In genomic region chr18:76459687-76460350, GRCh38 we compare ENCODE assay signal across 10 cellular contexts. TPM values are rescaled to one million over a fixed set of nuclear protein-coding genes. Genes with fewer than 3 reads are reported as not detected.
DNase-seq lines count a peak whose midpoint lies in the region; ATAC-seq and TF ChIP-seq lines count a peak whose summit lies in the region.
"Had no signal": no experiment of that assay in that cellular context is flagged by ENCODE, and none has a peak within 500 bp of the region (broad histone marks: within the 10 kb centered on the region; RNA-seq: fewer than 3 reads in every experiment).

No MANE protein-coding gene starts in this region.

- no peaks in the 10 kb centered on the region for H3K36me3 ChIP-seq in PC-9 (ENCODE audit: low read depth)
- H3K36me3 ChIP-seq in esophagus muscularis mucosa: peaks cover 0 to 21% (median 9%) of the 10 kb centered on the region in 4 donors

- intact Hi-C loops in PC-9 (cut with micrococcal nuclease; ENCODE audit: unreplicated experiment): loop anchor here (1.0 kb wide), 2 partner anchors 17 to 33 kb away; no protein-coding TSS in a partner anchor
- intact Hi-C loops in esophagus muscularis mucosa (cut with DNase I): no loop called here

- H3K27me3 ChIP-seq in PC-9 (ENCODE audit: insufficient read depth, low read depth) (no peaks in the 10 kb centered on the region), esophagus muscularis mucosa (no peaks in the 10 kb centered on the region)

- ATAC-seq in HG02588 (IDR thresholded peaks at IDR 0.05; ENCODE audit: unreplicated experiment): no peak
- no peak for ATAC-seq in HG03469 (IDR thresholded peaks at IDR 0.05; ENCODE audit: unreplicated experiment)

- H3K27ac ChIP-seq in PC-9: 0 out of 2 replicates have a peak overlapping the region, but pooled peaks have one; percentile 18
- H3K27ac ChIP-seq in esophagus muscularis mucosa (replicated peaks in 1 of 4): peak overlapping the region; percentile 74 to 87 (median 80)

- H3K4me3 ChIP-seq in AG04449 (ENCODE audit: low read depth, low read length): peak overlapping the region; percentile 32
- no peak overlapping the region for H3K4me3 ChIP-seq in PC-9
- peak overlapping the region; percentile 26 to 44 (median 38) for H3K4me3 ChIP-seq in esophagus muscularis mucosa

- H3K4me2 ChIP-seq in PC-9: no peak overlapping the region

- POLR2A ChIA-PET in AG04449 (lab: Yijun Ruan, JAX) (interaction anchor here (0.5 to 1.0 kb wide), 2 partner anchors 10 to 14 kb away, joined by 3 read pairs; no protein-coding TSS in a partner anchor), PC-9 (lab: Charles Lee; ENCODE audit: unreplicated experiment) (no interaction called here), HEK293T (lab: Yijun Ruan, JAX) (no interaction called here)
- POLR2A ChIA-PET in activated CD4-positive, alpha-beta T cell treated with anti-CD3 and anti-CD28 coated beads, Interleukin-2, amount 10 ng/mL, durations not matched to agents 7 days and 5 days (lab: Charles Lee): no interaction called here

- H3K9me3 ChIP-seq in PC-9 (ENCODE audit: insufficient read depth, low read depth) (no peaks in the 10 kb centered on the region), esophagus muscularis mucosa (no peaks in the 10 kb centered on the region)

- no peaks in the 10 kb centered on the region for H3K9me2 ChIP-seq in PC-9 (ENCODE audit: insufficient read depth)

- DNase-seq in AG04449 (ENCODE audit: low read depth, low spot score) (peak; percentile 99), PC-9 (peak; percentile 78), esophagus muscularis mucosa (ENCODE audit: extremely low spot score) (no peak), nephron progenitor cell (no peak), HEK293T (ENCODE audit: extremely low spot score) (no peak)
- no peak for DNase-seq in activated CD4-positive, alpha-beta T cell treated with anti-CD3 and anti-CD28 coated beads, Interleukin-2, amount 10 ng/mL, durations not matched to agents 7 days and 5 days
- DNase-seq: stimulated activated CD4-positive, alpha-beta T cell treated with anti-CD3 and anti-CD28 coated beads, Interleukin-1b, Interleukin-23, amount 100 ng/mL, for 48 hours had no signal

- peaks cover 58% of the 10 kb centered on the region for H3K36me3 Mint-ChIP-seq in nephron progenitor cell (ENCODE audit: low read depth)
- H3K36me3 Mint-ChIP-seq in activated CD4-positive, alpha-beta T cell treated with anti-CD3 and anti-CD28 coated beads, Interleukin-2, amount 10 ng/mL, durations not matched to agents 7 days and 5 days (ENCODE audit: low read depth): no peaks in the 10 kb centered on the region

- no TSS peak for BruUV-seq in PC-9 (replicated peaks; lab: Mats Ljungman, UMichigan)

- peak; percentile 16 for TF ChIP-seq CTCF in AG04449 (IDR thresholded peaks at IDR 0.05; ENCODE audit: insufficient read depth, low read length, missing control alignments)
- no peak for TF ChIP-seq CTCF in PC-9 (conservative IDR thresholded peaks at IDR 0.05)
- TF ChIP-seq CTCF in esophagus muscularis mucosa (IDR thresholded peaks at IDR 0.05): no peak
- TF ChIP-seq CTCF in nephron progenitor cell (IDR thresholded peaks at IDR 0.05): no peak

- peaks cover 5% of the 10 kb centered on the region for H3K27me3 Mint-ChIP-seq in nephron progenitor cell (ENCODE audit: low read depth, poor library complexity)
- H3K27me3 Mint-ChIP-seq in activated CD4-positive, alpha-beta T cell treated with anti-CD3 and anti-CD28 coated beads, Interleukin-2, amount 10 ng/mL, durations not matched to agents 7 days and 5 days: no peaks in the 10 kb centered on the region

- H3K4me3 Mint-ChIP-seq in nephron progenitor cell: no peak overlapping the region
- no peak overlapping the region for H3K4me3 Mint-ChIP-seq in activated CD4-positive, alpha-beta T cell treated with anti-CD3 and anti-CD28 coated beads, Interleukin-2, amount 10 ng/mL, durations not matched to agents 7 days and 5 days
- H3K4me3 Mint-ChIP-seq: central memory CD8-positive, alpha-beta T cell had no signal

- no peak overlapping the region for H2AFZ ChIP-seq in PC-9

- CTCF ChIA-PET in AG04449 (lab: Yijun Ruan, JAX) (interaction anchor here (0.8 to 0.9 kb wide), 2 partner anchors 61 kb away, joined by 3 read pairs; no protein-coding TSS in a partner anchor), PC-9 (lab: Charles Lee) (no interaction called here), HEK293T (lab: Yijun Ruan, JAX) (no interaction called here)
- CTCF ChIA-PET in activated CD4-positive, alpha-beta T cell treated with anti-CD3 and anti-CD28 coated beads, Interleukin-2, amount 10 ng/mL, durations not matched to agents 7 days and 5 days (lab: Charles Lee): no interaction called here

- H4K20me1 ChIP-seq in PC-9 (ENCODE audit: insufficient read depth): peaks cover 49% of the 10 kb centered on the region

- no peak for TF ChIP-seq EP300 in esophagus muscularis mucosa (IDR thresholded peaks at IDR 0.05)

- no peak for TF ChIP-seq POLR2A in esophagus muscularis mucosa (IDR thresholded peaks at IDR 0.05; ENCODE audit: low read depth)

- H3K4me1 ChIP-seq in PC-9 (replicated peaks; ENCODE audit: insufficient read depth) (no peaks in the 10 kb centered on the region; the same call in 1 of the 2 replicates), esophagus muscularis mucosa (peaks cover 15 to 62% (median 49%) of the 10 kb centered on the region in 4 donors)

- H3K9me3 Mint-ChIP-seq in nephron progenitor cell: no peaks in the 10 kb centered on the region
- H3K9me3 Mint-ChIP-seq in activated CD4-positive, alpha-beta T cell treated with anti-CD3 and anti-CD28 coated beads, Interleukin-2, amount 10 ng/mL, durations not matched to agents 7 days and 5 days: no peaks in the 10 kb centered on the region
- H3K9me3 Mint-ChIP-seq: central memory CD8-positive, alpha-beta T cell had no signal

- peak overlapping the region; percentile 93 for H3K27ac Mint-ChIP-seq in nephron progenitor cell
- H3K27ac Mint-ChIP-seq in activated CD4-positive, alpha-beta T cell treated with anti-CD3 and anti-CD28 coated beads, Interleukin-2, amount 10 ng/mL, durations not matched to agents 7 days and 5 days: no peak overlapping the region

- H3K79me2 ChIP-seq in PC-9 (ENCODE audit: low read depth): peaks cover 17% of the 10 kb centered on the region; the same call in 1 of the 2 replicates

- H3K4me1 Mint-ChIP-seq in nephron progenitor cell: peaks cover 86% of the 10 kb centered on the region
- peaks cover 5% of the 10 kb centered on the region for H3K4me1 Mint-ChIP-seq in activated CD4-positive, alpha-beta T cell treated with anti-CD3 and anti-CD28 coated beads, Interleukin-2, amount 10 ng/mL, durations not matched to agents 7 days and 5 days
- H3K4me1 Mint-ChIP-seq: central memory CD8-positive, alpha-beta T cell had no signal

- H3F3A ChIP-seq in PC-9 (ENCODE audit: insufficient read depth, low read depth): peaks cover 4% of the 10 kb centered on the region; the same call in 1 of the 2 replicates

- WGBS in esophagus muscularis mucosa: 51% methylated on average over 25 of the region's 26 CpGs

TF ChIP-seq in HEK293T, 16 proteins besides CTCF, POLR2A, EP300 and RAD21:
- TF ChIP-seq SP1 (IDR thresholded peaks at IDR 0.05): no peak
- no peak for TF ChIP-seq FOXA1 (IDR thresholded peaks at IDR 0.05)
- TF ChIP-seq, protein P1, sequence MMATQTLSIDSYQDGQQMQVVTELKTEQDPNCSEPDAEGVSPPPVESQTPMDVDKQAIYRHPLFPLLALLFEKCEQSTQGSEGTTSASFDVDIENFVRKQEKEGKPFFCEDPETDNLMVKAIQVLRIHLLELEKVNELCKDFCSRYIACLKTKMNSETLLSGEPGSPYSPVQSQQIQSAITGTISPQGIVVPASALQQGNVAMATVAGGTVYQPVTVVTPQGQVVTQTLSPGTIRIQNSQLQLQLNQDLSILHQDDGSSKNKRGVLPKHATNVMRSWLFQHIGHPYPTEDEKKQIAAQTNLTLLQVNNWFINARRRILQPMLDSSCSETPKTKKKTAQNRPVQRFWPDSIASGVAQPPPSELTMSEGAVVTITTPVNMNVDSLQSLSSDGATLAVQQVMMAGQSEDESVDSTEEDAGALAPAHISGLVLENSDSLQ (IDR thresholded peaks at IDR 0.05): no peak

RNA-seq across cellular contexts. Expression of gene ZNF516, which starts 35.2 kb away (rescaled TPM):
- total RNA-seq in PC-9 (2021) (31.5 and 32.7 TPM in 2 replicates), esophagus muscularis mucosa (10 to 100 TPM; 28.5 to 44.9 (median 35.8) TPM)
- 1 to 10 TPM; 3.9 to 4.1 TPM for total RNA-seq in activated CD4-positive, alpha-beta T cell treated with anti-CD3 and anti-CD28 coated beads, Interleukin-2, amount 10 ng/mL, durations not matched to agents 7 days and 5 days

Comparison
In these comparisons a context has a peak if more than half of its experiments do, and no peak if none do; other contexts are left out.
1. DNase-seq: peak in AG04449 (single experiment) and PC-9 (2 of 2); none in esophagus muscularis mucosa (single experiment), nephron progenitor cell (single experiment), activated CD4-positive, alpha-beta T cell treated with anti-CD3 and anti-CD28 coated beads, Interleukin-2, amount 10 ng/mL, durations not matched to agents 7 days and 5 days (single experiment) and HEK293T (single experiment).